Comparison of ENCODE assay signal across 2 cellular contexts in the genomic region with DNA sequence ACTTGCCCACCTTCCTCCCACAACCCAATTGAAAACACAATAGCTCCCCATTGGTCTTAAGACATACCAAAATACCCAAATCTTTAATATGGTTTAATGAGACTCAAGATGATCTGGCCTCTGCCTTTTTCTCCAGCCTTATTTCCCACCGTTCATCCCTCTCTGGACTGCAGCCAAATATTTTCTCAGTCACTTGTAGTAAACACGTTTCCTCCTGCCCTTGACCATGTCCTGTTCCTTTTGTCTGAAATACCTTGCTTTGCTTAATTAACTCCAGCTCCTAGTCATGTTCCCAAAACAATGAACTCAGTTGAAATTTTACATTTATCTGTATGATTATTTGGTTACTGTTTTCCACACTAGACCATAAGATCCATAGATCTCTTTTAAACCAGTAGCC.
TF ChIP-seq lines count a peak whose summit lies in the region.

No MANE protein-coding gene starts in this region.

TF ChIP-seq in GM12878, 131 proteins besides CTCF, POLR2A, EP300 and RAD21 (continued from another document):
- TF ChIP-seq, protein P1, sequence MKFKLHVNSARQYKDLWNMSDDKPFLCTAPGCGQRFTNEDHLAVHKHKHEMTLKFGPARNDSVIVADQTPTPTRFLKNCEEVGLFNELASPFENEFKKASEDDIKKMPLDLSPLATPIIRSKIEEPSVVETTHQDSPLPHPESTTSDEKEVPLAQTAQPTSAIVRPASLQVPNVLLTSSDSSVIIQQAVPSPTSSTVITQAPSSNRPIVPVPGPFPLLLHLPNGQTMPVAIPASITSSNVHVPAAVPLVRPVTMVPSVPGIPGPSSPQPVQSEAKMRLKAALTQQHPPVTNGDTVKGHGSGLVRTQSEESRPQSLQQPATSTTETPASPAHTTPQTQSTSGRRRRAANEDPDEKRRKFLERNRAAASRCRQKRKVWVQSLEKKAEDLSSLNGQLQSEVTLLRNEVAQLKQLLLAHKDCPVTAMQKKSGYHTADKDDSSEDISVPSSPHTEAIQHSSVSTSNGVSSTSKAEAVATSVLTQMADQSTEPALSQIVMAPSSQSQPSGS (IDR thresholded peaks at IDR 0.05; ENCODE audit: low read length): no peak
- TF ChIP-seq SMAD1 (IDR thresholded peaks at IDR 0.05; ENCODE audit: low read depth, partially characterized antibody) (no peak), CBFB (IDR thresholded peaks at IDR 0.05; ENCODE audit: low read depth) (no peak), RELA (IDR thresholded peaks at IDR 0.05; ENCODE audit: borderline replicate concordance, partially characterized antibody) (no peak), KAT2A (conservative IDR thresholded peaks at IDR 0.05; ENCODE audit: control insufficient read depth, low read depth, low read length) (no peak), TARDBP (IDR thresholded peaks at IDR 0.05; ENCODE audit: borderline replicate concordance) (no peak), SPI1 (IDR thresholded peaks at IDR 0.05; ENCODE audit: borderline replicate concordance, insufficient read depth, low read depth, low read length) (no peak)
- TF ChIP-seq, protein P2, sequence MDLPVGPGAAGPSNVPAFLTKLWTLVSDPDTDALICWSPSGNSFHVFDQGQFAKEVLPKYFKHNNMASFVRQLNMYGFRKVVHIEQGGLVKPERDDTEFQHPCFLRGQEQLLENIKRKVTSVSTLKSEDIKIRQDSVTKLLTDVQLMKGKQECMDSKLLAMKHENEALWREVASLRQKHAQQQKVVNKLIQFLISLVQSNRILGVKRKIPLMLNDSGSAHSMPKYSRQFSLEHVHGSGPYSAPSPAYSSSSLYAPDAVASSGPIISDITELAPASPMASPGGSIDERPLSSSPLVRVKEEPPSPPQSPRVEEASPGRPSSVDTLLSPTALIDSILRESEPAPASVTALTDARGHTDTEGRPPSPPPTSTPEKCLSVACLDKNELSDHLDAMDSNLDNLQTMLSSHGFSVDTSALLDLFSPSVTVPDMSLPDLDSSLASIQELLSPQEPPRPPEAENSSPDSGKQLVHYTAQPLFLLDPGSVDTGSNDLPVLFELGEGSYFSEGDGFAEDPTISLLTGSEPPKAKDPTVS (IDR thresholded peaks at IDR 0.05; ENCODE audit: low read depth, low read length): no peak
- TF ChIP-seq, protein P3, sequence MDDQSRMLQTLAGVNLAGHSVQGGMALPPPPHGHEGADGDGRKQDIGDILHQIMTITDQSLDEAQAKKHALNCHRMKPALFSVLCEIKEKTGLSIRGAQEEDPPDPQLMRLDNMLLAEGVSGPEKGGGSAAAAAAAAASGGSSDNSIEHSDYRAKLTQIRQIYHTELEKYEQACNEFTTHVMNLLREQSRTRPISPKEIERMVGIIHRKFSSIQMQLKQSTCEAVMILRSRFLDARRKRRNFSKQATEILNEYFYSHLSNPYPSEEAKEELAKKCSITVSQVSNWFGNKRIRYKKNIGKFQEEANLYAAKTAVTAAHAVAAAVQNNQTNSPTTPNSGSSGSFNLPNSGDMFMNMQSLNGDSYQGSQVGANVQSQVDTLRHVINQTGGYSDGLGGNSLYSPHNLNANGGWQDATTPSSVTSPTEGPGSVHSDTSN (IDR thresholded peaks at IDR 0.05; ENCODE audit: insufficient replicate concordance, low read depth, low read length): no peak

TF ChIP-seq in GM12891, 5 proteins besides CTCF, POLR2A, EP300 and RAD21:
- no peak for TF ChIP-seq POLR2AphosphoS5 (IDR thresholded peaks at IDR 0.05; ENCODE audit: low read depth, low read length)
- TF ChIP-seq PAX5 (IDR thresholded peaks at IDR 0.05; ENCODE audit: insufficient read depth, low read length, severe bottlenecking): no peak
- TF ChIP-seq POU2F2 (IDR thresholded peaks at IDR 0.05; ENCODE audit: low read depth, low read length): no peak
- TF ChIP-seq TAF1 (IDR thresholded peaks at IDR 0.05; ENCODE audit: low read depth, low read length): no peak
- TF ChIP-seq SPI1 (IDR thresholded peaks at IDR 0.05; ENCODE audit: low read depth, low read length): no peak
